9 cellular contexts compared by ENCODE assay signal in genomic region chr17:40909755-40910154, GRCh38.
DNase-seq lines count a peak whose midpoint lies in the region.
"Had no signal": no experiment of that assay in that cellular context is flagged by ENCODE, and none has a peak within 500 bp of the region (broad histone marks: within the 10 kb centered on the region; RNA-seq: fewer than 3 reads in every experiment).

No MANE protein-coding gene starts in this region.

- DNase-seq in NCI-H510A treated with DMSO at 0.1 percent for 48 hours (lab: John Stamatoyannopoulos, UW): peak; percentile 27
- no peak for DNase-seq in NCI-H510A (lab: John Stamatoyannopoulos, UW)
- peak; percentile 91 for DNase-seq in amniotic epithelial cell (ENCODE audit: low read depth)
- peak; percentile 93 for DNase-seq in iris pigment epithelial cell (ENCODE audit: low read depth)
- DNase-seq in islet precursor cell: no peak
- DNase-seq in inferior parietal cortex (ENCODE audit: extremely low spot score): no peak
- no peak for DNase-seq in iPS-NIHi7 (ENCODE audit: extremely low spot score)
- no peak for DNase-seq in superior temporal gyrus (ENCODE audit: extremely low spot score)
- DNase-seq: activated B cell treated with CpG ODN at 0.5 μM for 24 hours had no signal

Comparison
In these comparisons a context has a peak if more than half of its experiments do, and no peak if none do; other contexts are left out.
1. DNase-seq: peak in NCI-H510A treated with DMSO at 0.1 percent for 48 hours (single experiment), amniotic epithelial cell (single experiment) and iris pigment epithelial cell (single experiment); none in NCI-H510A (single experiment), islet precursor cell (single experiment), inferior parietal cortex (single experiment), iPS-NIHi7 (single experiment) and superior temporal gyrus (single experiment).